9 cellular contexts compared by ENCODE assay signal in genomic region chr20:56995635-56996075, GRCh38.
DNase-seq lines count a peak whose midpoint lies in the region; ATAC-seq, FAIRE-seq and TF ChIP-seq lines count a peak whose summit lies in the region.
"Had no signal": no experiment of that assay in that cellular context is flagged by ENCODE, and none has a peak within 500 bp of the region (broad histone marks: within the 10 kb centered on the region; RNA-seq: fewer than 3 reads in every experiment).

No MANE protein-coding gene starts in this region.

- no peaks in the 10 kb centered on the region for H3K9me2 ChIP-seq in PC-9 (ENCODE audit: insufficient read depth)

- no TSS peak for BruUV-seq in PC-9 (replicated peaks; lab: Mats Ljungman, UMichigan)

- H3K4me2 ChIP-seq in A549 = no peak overlapping the region
- H3K4me2 ChIP-seq in PC-9 = no peak overlapping the region

- TF ChIP-seq RAD21 in A549 (conservative IDR thresholded peaks at IDR 0.05 in 1 of 2, IDR thresholded peaks at IDR 0.05 in 1 of 2) = peak; percentile 56 to 58

- no peak for TF ChIP-seq POLR2A in A549 (IDR thresholded peaks at IDR 0.05; ENCODE audit: low read length)

- ATAC-seq in A549 = peak; percentile 60 to 79; a peak in 4 of 6 replicates
- no peak for ATAC-seq in GM21717 (IDR thresholded peaks at IDR 0.05; ENCODE audit: unreplicated experiment)
- no peak for ATAC-seq in CD8-positive, alpha-beta T cell

- no peaks in the 10 kb centered on the region for H3K4me1 ChIP-seq in A549
- peaks cover 11% of the 10 kb centered on the region for H3K4me1 ChIP-seq in PC-9 (replicated peaks; ENCODE audit: insufficient read depth)
- no peaks in the 10 kb centered on the region for H3K4me1 ChIP-seq in CD8-positive, alpha-beta T cell (ENCODE audit: insufficient read depth, low read length)

- intact Hi-C loops in PC-9 (cut with micrococcal nuclease; ENCODE audit: unreplicated experiment) = loop anchor here (1.0 kb wide), 2 partner anchors 365 to 445 kb away; no protein-coding TSS in a partner anchor
- intact Hi-C loops in CD8-positive, alpha-beta T cell (cut with DNase I, micrococcal nuclease) = no loop called here

- no peaks in the 10 kb centered on the region for H3K36me3 ChIP-seq in GM06990 (ENCODE audit: control insufficient read depth, insufficient read depth, low read length)
- H3K36me3 ChIP-seq in PC-9 (ENCODE audit: low read depth) = no peaks in the 10 kb centered on the region
- H3K36me3 ChIP-seq in CD8-positive, alpha-beta T cell (ENCODE audit: insufficient read depth, low read length) = no peaks in the 10 kb centered on the region

- no peaks in the 10 kb centered on the region for H3K4me1 Mint-ChIP-seq in CD8-positive, alpha-beta T cell (ENCODE audit: low read depth)

- peaks cover 20% of the 10 kb centered on the region for H3K9me3 ChIP-seq in A549
- peaks cover 10% of the 10 kb centered on the region for H3K9me3 ChIP-seq in PC-9 (ENCODE audit: insufficient read depth, low read depth)
- no peaks in the 10 kb centered on the region for H3K9me3 ChIP-seq in CD8-positive, alpha-beta T cell (ENCODE audit: low read length)

- no peaks in the 10 kb centered on the region for H4K20me1 ChIP-seq in PC-9 (ENCODE audit: insufficient read depth)

- no peak for TF ChIP-seq EP300 in A549 (IDR thresholded peaks at IDR 0.05)

- H3K4me3 Mint-ChIP-seq in CD8-positive, alpha-beta T cell = no peak overlapping the region

- no peaks in the 10 kb centered on the region for H3K36me3 Mint-ChIP-seq in CD8-positive, alpha-beta T cell

- DNase-seq in A549 (ENCODE audit: low read depth in 1 of 2, low spot score in 1 of 2) = peak; percentile 36 to 45
- no peak for DNase-seq in GM06990 (ENCODE audit: extremely low read depth, insufficient read length)
- peak; percentile 47 to 55 for DNase-seq in PC-9
- DNase-seq in fibroblast of villous mesenchyme (ENCODE audit: low read depth) = no peak
- DNase-seq in NCI-H524 treated with DMSO at 0.1 percent for 48 hours (lab: John Stamatoyannopoulos, UW) = no peak
- no peak for DNase-seq in NCI-H226
- no peak for DNase-seq in CD8-positive, alpha-beta T cell
- DNase-seq: cortex of kidney had no signal

- H3F3A ChIP-seq in PC-9 (ENCODE audit: insufficient read depth, low read depth) = peaks cover 7% of the 10 kb centered on the region; the same call in 1 of the 2 replicates

- POLR2A ChIA-PET in A549 (lab: Yijun Ruan, JAX) (no interaction called here), PC-9 (lab: Charles Lee; ENCODE audit: unreplicated experiment) (no interaction called here)
- POLR2A ChIA-PET in CD8-positive, alpha-beta T cell (lab: Charles Lee) = interaction anchor here (0.9 kb wide), 1 partner anchor 15 kb away, joined by 3 read pairs; no protein-coding TSS in a partner anchor

- CTCF ChIA-PET in A549 (lab: Yijun Ruan, JAX) (interaction anchor here (0.5 to 4.3 kb wide), 17 partner anchors 9 to 462 kb away, joined by 3 to 38 read pairs (median 3); partner anchors contain the start of genes FAM209B and TFAP2C), PC-9 (lab: Charles Lee) (interaction anchor here (0.6 to 0.7 kb wide), 2 partner anchors 314 to 404 kb away, joined by 3 to 4 read pairs; no protein-coding TSS in a partner anchor)
- CTCF ChIA-PET in CD8-positive, alpha-beta T cell (lab: Charles Lee) = no interaction called here

- 54% methylated on average over 12 of the region's 12 CpGs for WGBS in A549 (ENCODE audit: missing lambda C conversion rate)

- H3K27ac ChIP-seq in A549 (no peak overlapping the region), PC-9 (no peak overlapping the region)
- no peak overlapping the region for H3K27ac ChIP-seq in CD8-positive, alpha-beta T cell (ENCODE audit: low read depth, low read length)

- peaks cover 9% of the 10 kb centered on the region for H3K9me3 Mint-ChIP-seq in CD8-positive, alpha-beta T cell

- no peaks in the 10 kb centered on the region for H3K79me2 ChIP-seq in PC-9 (ENCODE audit: low read depth)

- TF ChIP-seq CTCF in A549 (IDR thresholded peaks at IDR 0.05) = peak; percentile 52
- TF ChIP-seq CTCF in GM06990 (IDR thresholded peaks at IDR 0.05; ENCODE audit: insufficient read depth, low read length, poor library complexity, severe bottlenecking) = peak; percentile 74
- peak; percentile 77 for TF ChIP-seq CTCF in PC-9 (conservative IDR thresholded peaks at IDR 0.05)
- TF ChIP-seq CTCF in fibroblast of villous mesenchyme (IDR thresholded peaks at IDR 0.05; ENCODE audit: insufficient read depth, low read depth, low read length) = peak; percentile 45
- no peak for TF ChIP-seq CTCF in CD8-positive, alpha-beta T cell (IDR thresholded peaks at IDR 0.05)

- no peak overlapping the region for H3K27ac Mint-ChIP-seq in CD8-positive, alpha-beta T cell

- H2AFZ ChIP-seq in PC-9 = no peak overlapping the region

- FAIRE-seq in A549 (lab: Jason Lieb, UNC) = no peak

- no peak overlapping the region for H3K4me3 ChIP-seq in A549
- no peak overlapping the region for H3K4me3 ChIP-seq in GM06990 (replicated peaks; ENCODE audit: low read depth, low read length)
- no peak overlapping the region for H3K4me3 ChIP-seq in PC-9
- no peak overlapping the region for H3K4me3 ChIP-seq in fibroblast of villous mesenchyme (ENCODE audit: low read depth, low read length)
- H3K4me3 ChIP-seq in CD8-positive, alpha-beta T cell (ENCODE audit: low read depth, low read length) = no peak overlapping the region

- H3K27me3 Mint-ChIP-seq in CD8-positive, alpha-beta T cell (ENCODE audit: low read depth) = no peaks in the 10 kb centered on the region

- H3K27me3 ChIP-seq in GM06990 (replicated peaks; ENCODE audit: control insufficient read depth, insufficient read depth, low read length) (no peaks in the 10 kb centered on the region; the same call in 1 of the 2 replicates), PC-9 (ENCODE audit: insufficient read depth, low read depth) (no peaks in the 10 kb centered on the region)
- no peaks in the 10 kb centered on the region for H3K27me3 ChIP-seq in CD8-positive, alpha-beta T cell (ENCODE audit: insufficient read depth, low read length)

TF ChIP-seq in A549, 52 proteins besides CTCF, POLR2A, EP300 and RAD21:
- TF ChIP-seq CHD4 (IDR thresholded peaks at IDR 0.05; ENCODE audit: borderline replicate concordance) (no peak), SMC3 (IDR thresholded peaks at IDR 0.05) (peak; percentile 69)

Comparison
In these comparisons a context has a peak if more than half of its experiments do, and no peak if none do; other contexts are left out.
1. ATAC-seq: peak in A549 (2 of 2); none in GM21717 (single experiment) and CD8-positive, alpha-beta T cell (single experiment).
2. DNase-seq: peak in A549 (2 of 2) and PC-9 (2 of 2); none in GM06990 (single experiment), fibroblast of villous mesenchyme (single experiment), NCI-H524 treated with DMSO at 0.1 percent for 48 hours (single experiment), NCI-H226 (single experiment) and CD8-positive, alpha-beta T cell (0 of 7).